ENCODE assay signal across 16 cellular contexts in genomic region chr20:52859156-52859887, GRCh38.
A peak's percentile ranks its signal among the peaks of the same experiment; 100 is the strongest.
DNase-seq lines count a peak whose midpoint lies in the region; ATAC-seq and TF ChIP-seq lines count a peak whose summit lies in the region.
"Had no signal": no experiment of that assay in that cellular context is flagged by ENCODE, and none has a peak within 500 bp of the region (broad histone marks: within the 10 kb centered on the region; RNA-seq: fewer than 3 reads in every experiment).

No MANE protein-coding gene starts in this region.

- peaks cover 0 to 7% (median 1%) of the 10 kb centered on the region in 8 donors for H3K9me3 Mint-ChIP-seq in CD4-positive, alpha-beta memory T cell

- no peaks in the 10 kb centered on the region for H3K36me3 Mint-ChIP-seq in CD4-positive, alpha-beta memory T cell

- no peak overlapping the region for H3K4me3 Mint-ChIP-seq in CD4-positive, alpha-beta memory T cell
- H3K4me3 Mint-ChIP-seq: activated T-helper 17 cell treated with anti-CD3 and anti-CD28 coated beads, Interleukin-2, amount 50 U/mL, for 72 hours; central memory CD8-positive, alpha-beta T cell had no signal

- no peak for ATAC-seq in GM21737 (IDR thresholded peaks at IDR 0.05; ENCODE audit: unreplicated experiment)
- ATAC-seq: activated T-helper 17 cell treated with anti-CD3 and anti-CD28 coated beads, Interleukin-2, amount 50 U/mL, for 72 hours; left colon had no signal

- no peak for TF ChIP-seq CTCF in epithelial cell of esophagus (IDR thresholded peaks at IDR 0.05; ENCODE audit: insufficient read depth, low read depth, low read length, missing control alignments)
- TF ChIP-seq CTCF in kidney epithelial cell (IDR thresholded peaks at IDR 0.05; ENCODE audit: insufficient read depth, low read length, poor library complexity, severe bottlenecking) = no peak

- peaks cover 3 to 10% of the 10 kb centered on the region in 2 donors for H3K27me3 Mint-ChIP-seq in CD4-positive, alpha-beta memory T cell

- CTCF ChIA-PET in CD4-positive, alpha-beta memory T cell (lab: Charles Lee; ENCODE audit: partially characterized antibody) = no interaction called here

- H3K4me3 ChIP-seq in epithelial cell of esophagus (ENCODE audit: low read length) = no peak overlapping the region
- no peak overlapping the region for H3K4me3 ChIP-seq in kidney epithelial cell (ENCODE audit: low read depth, low read length)
- no peak overlapping the region for H3K4me3 ChIP-seq in CD4-positive, alpha-beta memory T cell (ENCODE audit: low read length in 2 of 2)
- H3K4me3 ChIP-seq: esophagus squamous epithelium had no signal

- H3K27me3 ChIP-seq in kidney epithelial cell (ENCODE audit: control insufficient read depth, insufficient read depth, low read length) = no peaks in the 10 kb centered on the region
- no peaks in the 10 kb centered on the region for H3K27me3 ChIP-seq in CD4-positive, alpha-beta memory T cell (ENCODE audit: insufficient read depth, low read length)
- H3K27me3 ChIP-seq: esophagus squamous epithelium, neutrophil had no signal

- intact Hi-C loops in CD4-positive, alpha-beta memory T cell (cut with micrococcal nuclease) = no loop called here

- POLR2A ChIA-PET in CD4-positive, alpha-beta memory T cell (lab: Charles Lee; ENCODE audit: partially characterized antibody) = no interaction called here

- no peaks in the 10 kb centered on the region for H3K4me1 Mint-ChIP-seq in CD4-positive, alpha-beta memory T cell
- H3K4me1 Mint-ChIP-seq: activated T-helper 17 cell treated with anti-CD3 and anti-CD28 coated beads, Interleukin-2, amount 50 U/mL, for 72 hours; central memory CD8-positive, alpha-beta T cell had no signal

- DNase-seq in A172 (ENCODE audit: low spot score) (peak; percentile 69), M059J (ENCODE audit: low read depth) (peak; percentile 81), epithelial cell of esophagus (ENCODE audit: low read depth) (peak; percentile 69), kidney epithelial cell (ENCODE audit: low read depth) (peak; percentile 14), SHP77 treated with DMSO at 0.1 percent for 48 hours (lab: John Stamatoyannopoulos, UW) (no peak), NCI-H2081 (lab: John Stamatoyannopoulos, UW) (no peak)
- no peak for DNase-seq in CD4-positive, alpha-beta memory T cell
- DNase-seq: activated CD4-positive, alpha-beta T cell treated with anti-CD3 and anti-CD28 coated beads for 4 hours; esophagus squamous epithelium; left colon; NCI-H2029 treated with DMSO at 0.1 percent for 48 hours; T-helper 1 cell had no signal

- H3K4me1 ChIP-seq in CD4-positive, alpha-beta memory T cell (ENCODE audit: insufficient read depth, low read length) = no peaks in the 10 kb centered on the region

- H3K9me3 ChIP-seq in CD4-positive, alpha-beta memory T cell (ENCODE audit: control insufficient read depth in 1 of 2, low read length in 2 of 2) = no peaks in the 10 kb centered on the region
- H3K9me3 ChIP-seq: esophagus squamous epithelium, neutrophil had no signal

- H3K36me3 ChIP-seq in kidney epithelial cell (ENCODE audit: control insufficient read depth, insufficient read depth, low read length) = no peaks in the 10 kb centered on the region
- no peaks in the 10 kb centered on the region for H3K36me3 ChIP-seq in CD4-positive, alpha-beta memory T cell (ENCODE audit: insufficient read depth, low read length)
- H3K36me3 ChIP-seq: esophagus squamous epithelium, neutrophil had no signal

- no peak overlapping the region for H3K27ac ChIP-seq in CD4-positive, alpha-beta memory T cell (ENCODE audit: low read depth, low read length)
- H3K27ac ChIP-seq: neutrophil had no signal

- H3K27ac Mint-ChIP-seq in CD4-positive, alpha-beta memory T cell = no peak overlapping the region
- H3K27ac Mint-ChIP-seq: activated T-helper 17 cell treated with anti-CD3 and anti-CD28 coated beads, Interleukin-2, amount 50 U/mL, for 72 hours had no signal

Comparison
In these comparisons a context has a peak if more than half of its experiments do, and no peak if none do; other contexts are left out.
1. DNase-seq: peak in A172 (single experiment), M059J (single experiment), epithelial cell of esophagus (single experiment) and kidney epithelial cell (single experiment); none in SHP77 treated with DMSO at 0.1 percent for 48 hours (single experiment), CD4-positive, alpha-beta memory T cell (0 of 5) and NCI-H2081 (0 of 2).